ENCODE assay signal across 9 cellular contexts in genomic region chr3:138862531-138862923, GRCh38. TPM values are rescaled to one million over a fixed set of nuclear protein-coding genes. Genes with fewer than 3 reads are reported as not detected.
DNase-seq lines count a peak whose midpoint lies in the region; ATAC-seq and TF ChIP-seq lines count a peak whose summit lies in the region.
"Had no signal": no experiment of that assay in that cellular context is flagged by ENCODE, and none has a peak within 500 bp of the region (broad histone marks: within the 10 kb centered on the region; RNA-seq: fewer than 3 reads in every experiment).

No MANE protein-coding gene starts in this region.

- H3K9me2 ChIP-seq in HCT116 (ENCODE audit: insufficient read depth): no peaks in the 10 kb centered on the region

- POLR2A ChIA-PET in HCT116 (lab: Charles Lee): interaction anchor here (0.8 to 1.2 kb wide), 3 partner anchors 10 to 49 kb away, joined by 3 to 4 read pairs (median 3); no protein-coding TSS in a partner anchor

- TF ChIP-seq CTCF in HCT116 (IDR thresholded peaks at IDR 0.05 in 2 of 3, conservative IDR thresholded peaks at IDR 0.05 in 1 of 3; ENCODE audit: borderline replicate concordance in 1 of 3, insufficient read depth in 1 of 3, low read depth in 2 of 3, low read length in 2 of 3) (no peak), mesothelial cell of epicardium (IDR thresholded peaks at IDR 0.05; ENCODE audit: unreplicated experiment) (no peak)

- H4K20me1 ChIP-seq in HCT116 (ENCODE audit: insufficient read depth): no peaks in the 10 kb centered on the region

- H3K9me3 ChIP-seq in HCT116 (ENCODE audit: control insufficient read depth in 1 of 2, insufficient read depth in 1 of 2, low read depth in 1 of 2, low read length in 2 of 2): no peaks in the 10 kb centered on the region

- H3K9me3 Mint-ChIP-seq in activated T-helper 2 cell treated with anti-CD3 and anti-CD28 coated beads, Interferon-gamma antibody, Interleukin-2, Interleukin-4, amounts not matched to agents 10 μg/mL and 5 μg/mL and 100 μg/mL, durations not matched to agents 14 hours and 24 hours and 36 hours: no peaks in the 10 kb centered on the region
- no peaks in the 10 kb centered on the region for H3K9me3 Mint-ChIP-seq in mesothelial cell of epicardium
- H3K9me3 Mint-ChIP-seq: central memory CD8-positive, alpha-beta T cell had no signal

- H3K4me3 ChIP-seq in HCT116 (replicated peaks in 1 of 2; ENCODE audit: low read depth in 1 of 2, low read length in 2 of 2): peak overlapping the region in 1 of 2 experiments; percentile 53; a peak in 2 of 4 replicates

- peak overlapping the region; percentile 82 for H2AFZ ChIP-seq in HCT116 (ENCODE audit: low read depth, low read length, poor library complexity, severe bottlenecking)

- peak overlapping the region; percentile 75 for H3K27ac ChIP-seq in HCT116 (ENCODE audit: low read depth, low read length)

- H3K27me3 Mint-ChIP-seq in activated T-helper 2 cell treated with anti-CD3 and anti-CD28 coated beads, Interferon-gamma antibody, Interleukin-2, Interleukin-4, amounts not matched to agents 10 μg/mL and 5 μg/mL and 100 μg/mL, durations not matched to agents 14 hours and 24 hours and 36 hours (ENCODE audit: low read depth): no peaks in the 10 kb centered on the region
- no peaks in the 10 kb centered on the region for H3K27me3 Mint-ChIP-seq in mesothelial cell of epicardium (ENCODE audit: low read depth)
- H3K27me3 Mint-ChIP-seq: central memory CD8-positive, alpha-beta T cell had no signal

- no peaks in the 10 kb centered on the region for H3K36me3 ChIP-seq in HCT116 (ENCODE audit: control insufficient read depth in 1 of 2, insufficient read depth in 2 of 2, low read length in 2 of 2)

- CTCF ChIA-PET in HCT116 (lab: Charles Lee): interaction anchor here (1.7 to 2.2 kb wide), 2 partner anchors 53 to 61 kb away, joined by 4 to 15 read pairs; no protein-coding TSS in a partner anchor

- TF ChIP-seq POLR2A in HCT116 (IDR thresholded peaks at IDR 0.05; ENCODE audit: borderline replicate concordance, extremely low read depth, insufficient read depth, insufficient read length): no peak

- no peak for TF ChIP-seq RAD21 in HCT116 (IDR thresholded peaks at IDR 0.05; ENCODE audit: low read depth)

- H3K4me1 Mint-ChIP-seq in activated T-helper 2 cell treated with anti-CD3 and anti-CD28 coated beads, Interferon-gamma antibody, Interleukin-2, Interleukin-4, amounts not matched to agents 10 μg/mL and 5 μg/mL and 100 μg/mL, durations not matched to agents 14 hours and 24 hours and 36 hours (ENCODE audit: low read depth): peaks cover 3% of the 10 kb centered on the region
- peaks cover 14% of the 10 kb centered on the region for H3K4me1 Mint-ChIP-seq in mesothelial cell of epicardium
- H3K4me1 Mint-ChIP-seq: central memory CD8-positive, alpha-beta T cell had no signal

- H3K27me3 ChIP-seq in HCT116 (ENCODE audit: insufficient read depth, low read length): no peaks in the 10 kb centered on the region

- H3K4me2 ChIP-seq in HCT116 (ENCODE audit: low read length): peak overlapping the region; percentile 90

- H3K79me2 ChIP-seq in HCT116 (ENCODE audit: insufficient read depth, low read length): no peaks in the 10 kb centered on the region

- H3K36me3 Mint-ChIP-seq in activated T-helper 2 cell treated with anti-CD3 and anti-CD28 coated beads, Interferon-gamma antibody, Interleukin-2, Interleukin-4, amounts not matched to agents 10 μg/mL and 5 μg/mL and 100 μg/mL, durations not matched to agents 14 hours and 24 hours and 36 hours (ENCODE audit: low read depth): no peaks in the 10 kb centered on the region
- H3K36me3 Mint-ChIP-seq in mesothelial cell of epicardium: no peaks in the 10 kb centered on the region

- ATAC-seq in HCT116 (peak; percentile 31), SK-N-SH treated with all-trans-retinoic acid at 6 μM for 48 hours (peak; percentile 25; the same call in 2 of the 3 replicates), left cardiac atrium (peak; percentile 45 to 77), HG03196 (IDR thresholded peaks at IDR 0.05; ENCODE audit: unreplicated experiment) (no peak)
- ATAC-seq in activated CD4-positive, CD25-positive, alpha-beta regulatory T cell treated with anti-CD3 and anti-CD28 coated beads, Interleukin-2, amount 50 U/mL, for 24 hours: no peak

- H3K9ac ChIP-seq in HCT116 (ENCODE audit: low read length): peak overlapping the region; percentile 71

- intact Hi-C loops in HCT116 (cut with micrococcal nuclease): loop anchor here (2.0 kb wide), 1 partner anchor 54 kb away; no protein-coding TSS in a partner anchor
- intact Hi-C loops in left cardiac atrium (cut with DNase I): no loop called here
- intact Hi-C loops in activated T-helper 2 cell treated with anti-CD3 and anti-CD28 coated beads, Interferon-gamma antibody, Interleukin-2, Interleukin-4, amounts not matched to agents 10 μg/mL and 5 μg/mL and 100 μg/mL, durations not matched to agents 14 hours and 24 hours and 36 hours (cut with micrococcal nuclease): no loop called here

- RAD21 ChIA-PET in HCT116 (lab: Charles Lee; ENCODE audit: low non-redundant PET in 1 of 2, low total read pairs in 2 of 2, uncharacterized antibody in 2 of 2, unreplicated experiment in 2 of 2): interaction anchor here (1.1 to 1.8 kb wide), 2 partner anchors 10 to 53 kb away, joined by 3 to 5 read pairs; no protein-coding TSS in a partner anchor

- peaks cover 28 to 40% of the 10 kb centered on the region in 2 experiments for H3K4me1 ChIP-seq in HCT116 (ENCODE audit: control insufficient read depth in 1 of 2, insufficient read depth in 2 of 2, low read length in 2 of 2)

- BruUV-seq in HCT116 (replicated peaks; lab: Mats Ljungman, UMichigan): no TSS peak

- H3K4me3 Mint-ChIP-seq in activated T-helper 2 cell treated with anti-CD3 and anti-CD28 coated beads, Interferon-gamma antibody, Interleukin-2, Interleukin-4, amounts not matched to agents 10 μg/mL and 5 μg/mL and 100 μg/mL, durations not matched to agents 14 hours and 24 hours and 36 hours (ENCODE audit: low read depth): no peak overlapping the region
- H3K4me3 Mint-ChIP-seq in mesothelial cell of epicardium: no peak overlapping the region
- H3K4me3 Mint-ChIP-seq: central memory CD8-positive, alpha-beta T cell had no signal

- H3K27ac Mint-ChIP-seq in activated T-helper 2 cell treated with anti-CD3 and anti-CD28 coated beads, Interferon-gamma antibody, Interleukin-2, Interleukin-4, amounts not matched to agents 10 μg/mL and 5 μg/mL and 100 μg/mL, durations not matched to agents 14 hours and 24 hours and 36 hours: no peak overlapping the region
- H3K27ac Mint-ChIP-seq in mesothelial cell of epicardium: no peak overlapping the region

- DNase-seq in HCT116 (ENCODE audit: low read depth, low spot score) (peak; percentile 12), left cardiac atrium (peak; percentile 23), retina (peak; percentile 14), mesothelial cell of epicardium (ENCODE audit: low spot score in 2 of 2, unreplicated experiment in 2 of 2) (no peak)
- DNase-seq in activated T-helper 2 cell treated with anti-CD3 and anti-CD28 coated beads, Interferon-gamma antibody, Interleukin-2, Interleukin-4, amounts not matched to agents 10 μg/mL and 5 μg/mL and 100 μg/mL, durations not matched to agents 14 hours and 24 hours and 36 hours (ENCODE audit: low spot score): no peak

TF ChIP-seq in HCT116, 20 proteins besides CTCF, POLR2A, EP300 and RAD21 (continues in another document):
- no peak for TF ChIP-seq EZH2 (IDR thresholded peaks at IDR 0.05)
- peak; percentile 52 for TF ChIP-seq EGR1 (IDR thresholded peaks at IDR 0.05; ENCODE audit: low read depth)
- TF ChIP-seq ZFX (IDR thresholded peaks at IDR 0.05): no peak
- peak; percentile 38; the same call in 1 of the 2 replicates for TF ChIP-seq MAX (IDR thresholded peaks at IDR 0.05)
- no peak for TF ChIP-seq POLR2AphosphoS5 (IDR thresholded peaks at IDR 0.05; ENCODE audit: low read depth, low read length)

TF ChIP-seq in SK-N-SH treated with all-trans-retinoic acid at 6 μM for 48 hours, 23 proteins besides CTCF, POLR2A, EP300 and RAD21:
- TF ChIP-seq ZNF70 (CRISPR knock-in tag; IDR thresholded peaks at IDR 0.05): no peak
- no peak for TF ChIP-seq TCF4 (CRISPR knock-in tag; IDR thresholded peaks at IDR 0.05; ENCODE audit: borderline replicate concordance)

RNA-seq across cellular contexts. Expression of gene PIK3CB, which starts 27.8 kb away (rescaled TPM):
- total RNA-seq in HCT116 (2021; ENCODE audit: unreplicated experiment): 44.3 TPM
- polyA plus RNA-seq in HCT116 (2012): 14.9 and 19.6 TPM in 2 replicates
- total RNA-seq in left cardiac atrium: 10 to 100 TPM; 29.0 to 32.2 TPM
- 19.2 and 20.3 TPM in 2 replicates for total RNA-seq in activated T-helper 2 cell treated with anti-CD3 and anti-CD28 coated beads, Interferon-gamma antibody, Interleukin-2, Interleukin-4, amounts not matched to agents 10 μg/mL and 5 μg/mL and 100 μg/mL, durations not matched to agents 14 hours and 24 hours and 36 hours
- total RNA-seq in mesothelial cell of epicardium: 19.1 to 23.5 TPM (median 20.2 TPM) in 3 replicates

Comparison
In these comparisons a context has a peak if more than half of its experiments do, and no peak if none do; other contexts are left out.
1. ATAC-seq: peak in HCT116 (single experiment), SK-N-SH treated with all-trans-retinoic acid at 6 μM for 48 hours (single experiment) and left cardiac atrium (2 of 2); none in HG03196 (single experiment) and activated CD4-positive, CD25-positive, alpha-beta regulatory T cell treated with anti-CD3 and anti-CD28 coated beads, Interleukin-2, amount 50 U/mL, for 24 hours (0 of 2).
2. DNase-seq: peak in HCT116 (single experiment), left cardiac atrium (single experiment) and retina (single experiment); none in activated T-helper 2 cell treated with anti-CD3 and anti-CD28 coated beads, Interferon-gamma antibody, Interleukin-2, Interleukin-4, amounts not matched to agents 10 μg/mL and 5 μg/mL and 100 μg/mL, durations not matched to agents 14 hours and 24 hours and 36 hours (single experiment) and mesothelial cell of epicardium (0 of 2).